9 cellular contexts compared by ENCODE assay signal in the genomic region with DNA sequence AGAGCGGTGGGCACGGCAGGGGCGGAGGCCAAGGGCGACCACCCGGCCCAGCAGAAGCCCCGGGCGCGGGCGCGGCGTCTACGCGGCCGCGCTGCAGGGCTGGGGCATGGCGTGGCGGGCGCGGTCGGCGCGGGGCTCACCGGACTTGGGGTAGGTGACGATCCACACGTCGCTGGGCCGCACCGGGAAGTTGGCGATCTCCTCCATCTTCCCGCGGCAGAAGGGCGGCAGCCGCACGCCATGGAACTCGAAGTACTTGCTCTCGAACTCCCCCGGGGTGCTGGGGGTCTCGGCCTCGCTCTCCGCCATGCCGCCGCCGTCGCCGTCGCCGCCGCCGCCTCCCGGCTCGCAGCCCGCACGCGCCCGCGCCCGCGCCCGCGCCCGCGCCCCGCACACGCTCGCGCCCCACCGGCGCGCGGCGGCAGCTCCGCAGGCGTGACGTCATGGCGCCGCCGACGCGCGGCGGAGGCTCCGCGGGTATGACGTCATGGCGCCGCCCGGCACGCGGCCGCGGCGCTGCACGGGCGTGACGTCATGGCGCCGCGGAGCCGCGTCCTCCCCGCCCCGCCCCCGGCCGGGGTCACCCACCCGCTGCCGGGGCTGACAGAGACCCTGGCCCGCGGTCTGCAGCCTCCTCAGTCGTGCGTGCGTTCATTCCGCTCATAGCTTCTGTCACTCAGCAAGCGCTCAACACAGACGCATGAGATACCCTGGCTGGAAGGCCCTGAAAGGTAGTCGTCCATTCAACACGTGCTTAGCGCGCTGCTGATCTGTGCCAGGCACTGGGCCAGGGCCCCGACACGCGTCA. TPM values are rescaled to one million over a fixed set of nuclear protein-coding genes. Genes with fewer than 3 reads are reported as not detected.
A peak's percentile ranks its signal among the peaks of the same experiment; 100 is the strongest.
DNase-seq lines count a peak whose midpoint lies in the region; ATAC-seq, FAIRE-seq and TF ChIP-seq lines count a peak whose summit lies in the region.
"Had no signal": no experiment of that assay in that cellular context is flagged by ENCODE, and none has a peak within 500 bp of the region (broad histone marks: within the 10 kb centered on the region; RNA-seq: fewer than 3 reads in every experiment).

A gene with protein sequence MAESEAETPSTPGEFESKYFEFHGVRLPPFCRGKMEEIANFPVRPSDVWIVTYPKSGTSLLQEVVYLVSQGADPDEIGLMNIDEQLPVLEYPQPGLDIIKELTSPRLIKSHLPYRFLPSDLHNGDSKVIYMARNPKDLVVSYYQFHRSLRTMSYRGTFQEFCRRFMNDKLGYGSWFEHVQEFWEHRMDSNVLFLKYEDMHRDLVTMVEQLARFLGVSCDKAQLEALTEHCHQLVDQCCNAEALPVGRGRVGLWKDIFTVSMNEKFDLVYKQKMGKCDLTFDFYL (minus strand): TSS at position 440 of the 808 bp plus-strand sequence. CDS start 131 bp downstream, at position 309.

- H3K36me3 ChIP-seq in HepG2 (replicated peaks in 1 of 2; ENCODE audit: control insufficient read depth in 1 of 2, insufficient read depth in 2 of 2, low read length in 2 of 2) (no peaks in the 10 kb centered on the region), transverse colon (no peaks in the 10 kb centered on the region)

- CTCF ChIA-PET in AG04450 (lab: Charles Lee), result no interaction called here
- CTCF ChIA-PET in HepG2 (lab: Yijun Ruan, JAX; ENCODE audit: low intra/inter-chr PET ratio, low total read pairs), result no interaction called here

- no peak for TF ChIP-seq POLR2A in HepG2 (IDR thresholded peaks at IDR 0.05; ENCODE audit: insufficient read depth in 1 of 2, low read depth in 2 of 2, low read length in 2 of 2)
- no peak for TF ChIP-seq POLR2A in transverse colon (IDR thresholded peaks at IDR 0.05)

- H3K27me3 ChIP-seq in AG04450 (ENCODE audit: control insufficient read depth, insufficient read depth, low read length) (peaks cover 14% of the 10 kb centered on the region), HepG2 (ENCODE audit: control insufficient read depth in 1 of 2, insufficient read depth in 2 of 2, low read length in 2 of 2) (peaks cover 0 to 32% of the 10 kb centered on the region in 2 experiments; a peak in 4 of 5 replicates), transverse colon (peaks cover 56% of the 10 kb centered on the region)

- POLR2A ChIA-PET in AG04450 (lab: Yijun Ruan, JAX), result no interaction called here
- POLR2A ChIA-PET in HepG2 (lab: Yijun Ruan, JAX), result no interaction called here

- H4K20me1 ChIP-seq in HepG2 (ENCODE audit: insufficient read depth, low read length), result 0 out of 2 replicates have a peak, but pooled peaks cover 2% of the 10 kb centered on the region

- H3K9me3 ChIP-seq in AG04450 (ENCODE audit: control insufficient read depth, insufficient read depth, low read length) (no peaks in the 10 kb centered on the region; the same call in 1 of the 2 replicates), HepG2 (ENCODE audit: low read length) (no peaks in the 10 kb centered on the region), transverse colon (no peaks in the 10 kb centered on the region)

- H3K4me3 ChIP-seq in AG04450 (ENCODE audit: low read depth, low read length), result peak within 1 kb of the TSS; percentile 43
- H3K4me3 ChIP-seq in astrocyte of the spinal cord (ENCODE audit: low read depth, low read length), result peak within 1 kb of the TSS; percentile 28
- no peak within 1 kb of the TSS for H3K4me3 ChIP-seq in HepG2 (replicated peaks in 1 of 3; ENCODE audit: insufficient read depth in 1 of 3, low read depth in 2 of 3, low read length in 3 of 3)
- H3K4me3 ChIP-seq in transverse colon, result peak within 1 kb of the TSS in 2 of 4 donors; percentile 6 to 34
- H3K4me3 ChIP-seq: lung had no signal

- TF ChIP-seq CTCF in AG04450 (IDR thresholded peaks at IDR 0.05; ENCODE audit: low read depth, low read length) (no peak), astrocyte of the spinal cord (IDR thresholded peaks at IDR 0.05; ENCODE audit: low read depth, low read length) (no peak), HepG2 (CRISPR knock-in tag; IDR thresholded peaks at IDR 0.05) (no peak), transverse colon (IDR thresholded peaks at IDR 0.05) (no peak)

- FAIRE-seq in HepG2 (lab: Jason Lieb, UNC), result no peak

- WGBS in HepG2 (ENCODE audit: low lambda C conversion rate), result 10% methylated on average over 7 of the region's 121 CpGs
- 21% methylated on average over 15 of the region's 121 CpGs; no CpG with 5 or more reads in 1 of the 2 donors for WGBS in transverse colon (ENCODE audit: low coverage in 1 of 2), 2 donors

- in situ Hi-C loops in astrocyte of the spinal cord (cut with HindIII; ENCODE audit: low sequenced_read_pairs), result no loop called here
- in situ Hi-C loops in HepG2 (cut with HindIII; ENCODE audit: extremely low pct_ligation_motif_present, low pct_unique_long_range_greater_than_20kb), result no loop called here
- in situ Hi-C loops in transverse colon (cut with MboI; ENCODE audit: low pct_ligation_motif_present in 1 of 4, low pct_unique_long_range_greater_than_20kb in 1 of 4, low sequenced_read_pairs in 3 of 4), result no loop called here

- DNase-seq in AG04450 (ENCODE audit: low read depth, low spot score), result no peak
- peak; percentile 33 for DNase-seq in HK-2 (ENCODE audit: unreplicated experiment)
- no peak for DNase-seq in astrocyte of the spinal cord (ENCODE audit: low read depth, low spot score)
- DNase-seq in HepG2 (ENCODE audit: low spot score), result no peak
- no peak for DNase-seq in inferior parietal cortex (ENCODE audit: extremely low spot score)
- no peak for DNase-seq in HuH-7.5 (ENCODE audit: low spot score)
- no peak for DNase-seq in effector CD8-positive, alpha-beta T cell (lab: John Stamatoyannopoulos, UW)
- DNase-seq in transverse colon, result no peak

- H2AFZ ChIP-seq in HepG2 (ENCODE audit: low read length), result no peak within 1 kb of the TSS

- no peak within 1 kb of the TSS for H3K9ac ChIP-seq in HepG2 (ENCODE audit: insufficient read depth, low read depth, low read length)

- TF ChIP-seq EP300 in HepG2 (IDR thresholded peaks at IDR 0.05; ENCODE audit: low read depth in 2 of 2, low read length in 2 of 2) (no peak), HepG2 (CRISPR knock-in tag; IDR thresholded peaks at IDR 0.05; ENCODE audit: borderline replicate concordance) (no peak), transverse colon (IDR thresholded peaks at IDR 0.05; ENCODE audit: low read depth) (no peak)

- H3K27ac ChIP-seq in AG04450 (ENCODE audit: low read depth, low read length) (no peak within 1 kb of the TSS), HepG2 (ENCODE audit: extremely low read length, insufficient read depth, low read length) (no peak within 1 kb of the TSS), transverse colon (no peak within 1 kb of the TSS)

- H3K4me1 ChIP-seq in HepG2 (ENCODE audit: insufficient read depth, low read length) (no peaks in the 10 kb centered on the region), transverse colon (peaks cover 0 to 5% (median 2%) of the 10 kb centered on the region in 4 donors)

- peak within 1 kb of the TSS; percentile 32; the same call in 1 of the 2 replicates for H3K4me2 ChIP-seq in HepG2 (ENCODE audit: low read depth, low read length)

- BruUV-seq in HepG2 (replicated peaks; lab: Mats Ljungman, UMichigan), result no TSS peak

- H3K79me2 ChIP-seq in HepG2 (ENCODE audit: insufficient read depth, low read length), result no peaks in the 10 kb centered on the region

- TF ChIP-seq RAD21 in HepG2 (CRISPR knock-in tag; IDR thresholded peaks at IDR 0.05), result no peak

- ATAC-seq in HepG2, result no peak

- intact Hi-C loops in HepG2 (cut with micrococcal nuclease; ENCODE audit: unreplicated experiment) (no loop called here), transverse colon (cut with DNase I; ENCODE audit: low total_unique reads) (no loop called here)

RNA-seq across cellular contexts. Expression of the gene that starts here (rescaled TPM):
- polyA plus RNA-seq in AG04450 (2011; rRNA removed) (0.07 and 0.14 TPM in 2 replicates), HepG2 (2011; rRNA removed) (not detected in 2 replicates)
- polyA minus RNA-seq in AG04450 (2011; rRNA and poly(A)+ RNA removed), result not detected in 2 replicates
- total RNA-seq in HepG2 (2016; rRNA removed; fragmentation: Illumina TruSeq; extraction: Trizol) (not detected in 2 replicates), transverse colon (under 1 TPM in 2 of 4 donors, not detected in 2; 0.32 to 0.68 TPM)
- not detected in 2 replicates for total RNA-seq in HepG2 (2016; cell fraction: cytosol; rRNA removed; fragmentation: Illumina TruSeq; extraction: Trizol; ENCODE audit: low read depth)
- total RNA-seq in HepG2 (2016; cell fraction: insoluble cytoplasmic fraction; rRNA removed; fragmentation: Illumina TruSeq; extraction: Trizol), result not detected in 2 replicates
- total RNA-seq in HepG2 (2016; cell fraction: membrane; rRNA removed; fragmentation: Illumina TruSeq; extraction: Trizol), result not detected in 2 replicates
- total RNA-seq in HepG2 (2016; cell fraction: nucleus; rRNA removed; fragmentation: Illumina TruSeq; extraction: Trizol), result not detected in 2 replicates
- polyA plus RNA-seq in HepG2 (2011; cell fraction: cytosol; rRNA removed), result not detected in 2 replicates
- not detected in 2 replicates for polyA plus RNA-seq in HepG2 (2011; cell fraction: nucleus; rRNA removed)
- not detected in 2 replicates for polyA plus RNA-seq in HepG2 (2012)
- polyA plus RNA-seq in HepG2 (2016; cell fraction: cytosol; fragmentation: Illumina TruSeq; extraction: Trizol; ENCODE audit: low read depth), result not detected in 2 replicates
- polyA plus RNA-seq in HepG2 (2016; cell fraction: insoluble cytoplasmic fraction; fragmentation: Illumina TruSeq; extraction: Trizol; ENCODE audit: low read depth), result not detected in 2 replicates
- polyA plus RNA-seq in HepG2 (2016; cell fraction: membrane; fragmentation: Illumina TruSeq; extraction: Trizol; ENCODE audit: low read depth), result not detected in 2 replicates
- not detected in 2 replicates for polyA plus RNA-seq in HepG2 (2016; cell fraction: nucleus; fragmentation: Illumina TruSeq; extraction: Trizol; ENCODE audit: insufficient read depth, low read depth)
- polyA minus RNA-seq in HepG2 (2011; rRNA and poly(A)+ RNA removed; ENCODE audit: low replicate concordance), result not detected in 2 replicates
- polyA minus RNA-seq in HepG2 (2011; cell fraction: cytosol; rRNA and poly(A)+ RNA removed), result not detected in 2 replicates
- not detected in 2 replicates for polyA minus RNA-seq in HepG2 (2011; cell fraction: nucleus; rRNA and poly(A)+ RNA removed)

Comparison
In these comparisons a context has a peak if more than half of its experiments do, and no peak if none do; other contexts are left out.
1. H3K4me3 ChIP-seq: peak in AG04450 (single experiment) and astrocyte of the spinal cord (single experiment); none in HepG2 (0 of 3).